8 cellular contexts compared by ENCODE assay signal in genomic region chr13:52070929-52071523, GRCh38. TPM values are rescaled to one million over a fixed set of nuclear protein-coding genes. Genes with fewer than 3 reads are reported as not detected.
A peak's percentile ranks its signal among the peaks of the same experiment; 100 is the strongest.
DNase-seq lines count a peak whose midpoint lies in the region; ATAC-seq, FAIRE-seq and TF ChIP-seq lines count a peak whose summit lies in the region.

No MANE protein-coding gene starts in this region.

- no peaks in the 10 kb centered on the region for H3K9me1 ChIP-seq in endothelial cell of umbilical vein (replicated peaks; ENCODE audit: control insufficient read depth, extremely low read depth, insufficient read depth, low read length)

- H3K27me3 ChIP-seq in endothelial cell of umbilical vein (ENCODE audit: control insufficient read depth in 2 of 2, insufficient read depth in 2 of 2, low read length in 2 of 2) = no peaks in the 10 kb centered on the region

- no peak overlapping the region for H3K4me3 ChIP-seq in endothelial cell of umbilical vein (replicated peaks in 1 of 3; ENCODE audit: insufficient read depth in 1 of 3, low read depth in 1 of 3, low read length in 3 of 3)

- dilution Hi-C loops in endothelial cell of umbilical vein (cut with MboI; ENCODE audit: extremely low pct_ligation_motif_present, low sequenced_read_pairs) = no loop called here

- CTCF ChIA-PET in endothelial cell of umbilical vein (lab: Charles Lee) = interaction anchor here (0.9 to 1.3 kb wide), 2 partner anchors 58 to 130 kb away, joined by 3 to 5 read pairs; partner anchors contain the start of gene NEK5

- no peak overlapping the region for H2AFZ ChIP-seq in endothelial cell of umbilical vein (ENCODE audit: low read depth, low read length)

- H3K79me2 ChIP-seq in endothelial cell of umbilical vein (ENCODE audit: control insufficient read depth, insufficient read depth, low read length) = no peaks in the 10 kb centered on the region

- POLR2A ChIA-PET in endothelial cell of umbilical vein (lab: Charles Lee) = no interaction called here

- H3K36me3 ChIP-seq in endothelial cell of umbilical vein (ENCODE audit: control insufficient read depth in 2 of 2, extremely low read depth in 1 of 2, insufficient read depth in 2 of 2, low read length in 2 of 2) = no peaks in the 10 kb centered on the region

- no peaks in the 10 kb centered on the region for H3K4me1 ChIP-seq in endothelial cell of umbilical vein (ENCODE audit: control insufficient read depth, extremely low read depth, insufficient read depth, low read length)

- intact Hi-C loops in endothelial cell of umbilical vein (cut with micrococcal nuclease) = no loop called here

- no peak for TF ChIP-seq POLR2A in endothelial cell of umbilical vein (IDR thresholded peaks at IDR 0.05; ENCODE audit: low read depth, low read length)

- no peak overlapping the region for H3K9ac ChIP-seq in endothelial cell of umbilical vein (replicated peaks; ENCODE audit: extremely low read depth, insufficient read depth, low read length)

- H3K27ac ChIP-seq in endothelial cell of umbilical vein (ENCODE audit: insufficient read depth, low read depth, low read length) = no peak overlapping the region

- peak; percentile 43 for FAIRE-seq in endothelial cell of umbilical vein (lab: Jason Lieb, UNC)

- DNase-seq in stimulated activated CD4-positive, alpha-beta T cell treated with anti-CD3 and anti-CD28 coated beads, Interleukin-15, amount 100 ng/mL, for 24 hours = peak; percentile 37
- no peak for DNase-seq in stimulated activated CD4-positive, alpha-beta T cell treated with anti-CD3 and anti-CD28 coated beads, Interleukin-4, amount 100 ng/mL, for 24 hours
- DNase-seq in RKO (ENCODE audit: low spot score) = peak; percentile 44
- DNase-seq in endothelial cell of umbilical vein (ENCODE audit: low read depth, low spot score) = peak; percentile 19
- DNase-seq in NCI-H2196 (lab: John Stamatoyannopoulos, UW; ENCODE audit: unreplicated experiment) = no peak

- TF ChIP-seq CTCF in endothelial cell of umbilical vein (IDR thresholded peaks at IDR 0.05; ENCODE audit: extremely low read depth in 1 of 2, insufficient read depth in 1 of 2, low read depth in 1 of 2, low read length in 2 of 2) = peak in 1 of 2 donors; percentile 8

- H3K9me3 ChIP-seq in endothelial cell of umbilical vein (replicated peaks; ENCODE audit: control insufficient read depth, insufficient read depth, low read length) = peaks cover 2% of the 10 kb centered on the region

- H4K20me1 ChIP-seq in endothelial cell of umbilical vein (replicated peaks; ENCODE audit: control insufficient read depth, extremely low read depth, insufficient read depth, low read length) = no peaks in the 10 kb centered on the region

- BruUV-seq in endothelial cell of umbilical vein (replicated peaks; lab: Mats Ljungman, UMichigan) = no TSS peak

- ATAC-seq in GM18861 (IDR thresholded peaks at IDR 0.05; ENCODE audit: unreplicated experiment) = no peak
- ATAC-seq in HG03439 (IDR thresholded peaks at IDR 0.05; ENCODE audit: unreplicated experiment) = no peak
- no peak for ATAC-seq in GM21515 (IDR thresholded peaks at IDR 0.05; ENCODE audit: unreplicated experiment)

- no peak overlapping the region for H3K4me2 ChIP-seq in endothelial cell of umbilical vein (ENCODE audit: insufficient read depth, low read length)

TF ChIP-seq in endothelial cell of umbilical vein, 7 proteins besides CTCF, POLR2A, EP300 and RAD21:
- TF ChIP-seq JUN (IDR thresholded peaks at IDR 0.05; ENCODE audit: borderline replicate concordance, insufficient read depth, insufficient read length, low read depth) (peak; percentile 42), POLR2AphosphoS5 (IDR thresholded peaks at IDR 0.05; ENCODE audit: insufficient read depth, low read depth, low read length) (no peak)

RNA-seq across cellular contexts. Expression of gene UTP14C, which starts 46.5 kb away (rescaled TPM):
- 9.4 and 10.9 TPM in 2 replicates for total RNA-seq in endothelial cell of umbilical vein
- 3.3 and 4.1 TPM in 2 replicates for polyA plus RNA-seq in endothelial cell of umbilical vein
- polyA plus RNA-seq in endothelial cell of umbilical vein (2011; cell fraction: cytosol; rRNA removed) = 5.0 TPM in 2 replicates
- polyA plus RNA-seq in endothelial cell of umbilical vein (2011; cell fraction: nucleus; rRNA removed) = 4.8 and 6.8 TPM in 2 replicates
- 9.1 TPM in 2 replicates for polyA plus RNA-seq in endothelial cell of umbilical vein (2012)
- polyA minus RNA-seq in endothelial cell of umbilical vein = 6.1 and 9.4 TPM in 2 replicates
- polyA minus RNA-seq in endothelial cell of umbilical vein (2011; cell fraction: cytosol; rRNA and poly(A)+ RNA removed) = 4.2 TPM
- polyA minus RNA-seq in endothelial cell of umbilical vein (2011; cell fraction: nucleus; rRNA and poly(A)+ RNA removed) = 5.4 and 6.8 TPM in 2 replicates

RNA-seq across cellular contexts. Expression of gene NEK5, which starts 57.8 kb away (rescaled TPM):
- total RNA-seq in endothelial cell of umbilical vein = 0.16 and 0.18 TPM in 2 replicates
- 0.03 TPM in 1 of 2 replicates, not detected in the other for polyA plus RNA-seq in endothelial cell of umbilical vein
- polyA plus RNA-seq in endothelial cell of umbilical vein (2011; cell fraction: cytosol; rRNA removed) = 0.03 and 0.04 TPM in 2 replicates
- polyA plus RNA-seq in endothelial cell of umbilical vein (2011; cell fraction: nucleus; rRNA removed) = 0.14 and 0.20 TPM in 2 replicates
- 0.14 and 0.23 TPM in 2 replicates for polyA plus RNA-seq in endothelial cell of umbilical vein (2012)
- polyA minus RNA-seq in endothelial cell of umbilical vein = 0.06 and 0.15 TPM in 2 replicates
- not detected for polyA minus RNA-seq in endothelial cell of umbilical vein (2011; cell fraction: cytosol; rRNA and poly(A)+ RNA removed)
- polyA minus RNA-seq in endothelial cell of umbilical vein (2011; cell fraction: nucleus; rRNA and poly(A)+ RNA removed) = 0.34 TPM in 1 of 2 replicates, not detected in the other

RNA-seq across cellular contexts. Expression of gene ALG11, which starts 58.8 kb away (rescaled TPM):
- 31.0 and 34.7 TPM in 2 replicates for total RNA-seq in endothelial cell of umbilical vein
- 4.3 and 6.5 TPM in 2 replicates for polyA plus RNA-seq in endothelial cell of umbilical vein
- polyA plus RNA-seq in endothelial cell of umbilical vein (2011; cell fraction: cytosol; rRNA removed) = 5.3 and 5.7 TPM in 2 replicates
- 10.7 and 17.3 TPM in 2 replicates for polyA plus RNA-seq in endothelial cell of umbilical vein (2011; cell fraction: nucleus; rRNA removed)
- 18.3 and 21.5 TPM in 2 replicates for polyA plus RNA-seq in endothelial cell of umbilical vein (2012)
- 19.5 and 21.5 TPM in 2 replicates for polyA minus RNA-seq in endothelial cell of umbilical vein
- polyA minus RNA-seq in endothelial cell of umbilical vein (2011; cell fraction: cytosol; rRNA and poly(A)+ RNA removed) = 6.9 TPM
- polyA minus RNA-seq in endothelial cell of umbilical vein (2011; cell fraction: nucleus; rRNA and poly(A)+ RNA removed) = 16.7 and 23.0 TPM in 2 replicates

RNA-seq across cellular contexts. Expression of gene ATP7B, which starts 59.8 kb away (rescaled TPM):
- 8.0 TPM in 2 replicates for total RNA-seq in endothelial cell of umbilical vein
- polyA plus RNA-seq in endothelial cell of umbilical vein = 3.9 and 4.2 TPM in 2 replicates
- 2.7 and 3.4 TPM in 2 replicates for polyA plus RNA-seq in endothelial cell of umbilical vein (2011; cell fraction: cytosol; rRNA removed)
- polyA plus RNA-seq in endothelial cell of umbilical vein (2011; cell fraction: nucleus; rRNA removed) = 14.5 and 16.1 TPM in 2 replicates
- polyA plus RNA-seq in endothelial cell of umbilical vein (2012) = 3.7 and 4.9 TPM in 2 replicates
- polyA minus RNA-seq in endothelial cell of umbilical vein = 13.2 and 14.7 TPM in 2 replicates
- polyA minus RNA-seq in endothelial cell of umbilical vein (2011; cell fraction: cytosol; rRNA and poly(A)+ RNA removed) = 2.0 TPM
- polyA minus RNA-seq in endothelial cell of umbilical vein (2011; cell fraction: nucleus; rRNA and poly(A)+ RNA removed) = 13.4 and 14.2 TPM in 2 replicates

Comparison
In these comparisons a context has a peak if more than half of its experiments do, and no peak if none do; other contexts are left out.
1. DNase-seq: peak in stimulated activated CD4-positive, alpha-beta T cell treated with anti-CD3 and anti-CD28 coated beads, Interleukin-15, amount 100 ng/mL, for 24 hours (single experiment), RKO (single experiment) and endothelial cell of umbilical vein (single experiment); none in stimulated activated CD4-positive, alpha-beta T cell treated with anti-CD3 and anti-CD28 coated beads, Interleukin-4, amount 100 ng/mL, for 24 hours (single experiment) and NCI-H2196 (single experiment).